In genomic region chr11:34161361-34161760, GRCh38 we compare ENCODE assay signal across 18 cellular contexts.
"Had no signal": no experiment of that assay in that cellular context is flagged by ENCODE, and none has a peak within 500 bp of the region (broad histone marks: within the 10 kb centered on the region; RNA-seq: fewer than 3 reads in every experiment).

No MANE protein-coding gene starts in this region.

- H3K9me3 ChIP-seq: breast epithelium had no signal

- H3K27ac Mint-ChIP-seq: activated CD4-positive, alpha-beta T cell treated with anti-CD3 and anti-CD28 coated beads for 36 hours; activated naive CD4-positive, alpha-beta T cell treated with anti-CD3 and anti-CD28 coated beads, Interleukin-2, amount 10 ng/mL, durations not matched to agents 7 days and 5 days; activated T-helper 1 cell treated with anti-CD3 and anti-CD28 coated beads, Interleukin-12 subunit alpha, Interleukin-12 subunit beta, Interleukin-2, Interleukin-4 antibody, amounts not matched to agents 30 ng/mL and 10 ng/mL and 1 ng/mL, durations not matched to agents 14 hours and 24 hours and 36 hours; T-cell had no signal

- H3K9me3 Mint-ChIP-seq: activated naive CD4-positive, alpha-beta T cell treated with anti-CD3 and anti-CD28 coated beads, Interleukin-2, amount 10 ng/mL, durations not matched to agents 7 days and 5 days; activated T-helper 1 cell treated with anti-CD3 and anti-CD28 coated beads, Interleukin-12 subunit alpha, Interleukin-12 subunit beta, Interleukin-2, Interleukin-4 antibody, amounts not matched to agents 30 ng/mL and 10 ng/mL and 1 ng/mL, durations not matched to agents 14 hours and 24 hours and 36 hours; T-cell had no signal

- H3K4me3 Mint-ChIP-seq: activated CD4-positive, alpha-beta T cell treated with anti-CD3 and anti-CD28 coated beads for 36 hours; activated naive CD4-positive, alpha-beta T cell treated with anti-CD3 and anti-CD28 coated beads, Interleukin-2, amount 10 ng/mL, durations not matched to agents 7 days and 5 days; activated T-helper 1 cell treated with anti-CD3 and anti-CD28 coated beads, Interleukin-12 subunit alpha, Interleukin-12 subunit beta, Interleukin-2, Interleukin-4 antibody, amounts not matched to agents 30 ng/mL and 10 ng/mL and 1 ng/mL, durations not matched to agents 14 hours and 24 hours and 36 hours; T-cell had no signal

- H3K27me3 Mint-ChIP-seq: activated CD4-positive, alpha-beta T cell treated with anti-CD3 and anti-CD28 coated beads for 36 hours; activated naive CD4-positive, alpha-beta T cell treated with anti-CD3 and anti-CD28 coated beads, Interleukin-2, amount 10 ng/mL, durations not matched to agents 7 days and 5 days; T-cell had no signal

- H3K27ac ChIP-seq: breast epithelium, WERI-Rb-1 had no signal

- H3K27me3 ChIP-seq: breast epithelium had no signal

- DNase-seq: activated gamma-delta T cell; activated naive CD4-positive, alpha-beta T cell treated with anti-CD3 and anti-CD28 coated beads, Interleukin-2, amount 10 ng/mL, durations not matched to agents 7 days and 5 days; aorta; Karpas-422; MM.1S; NCI-H1105; NCI-H1436; NCI-H1694 treated with DMSO at 0.1 percent for 48 hours; NCI-H2029 treated with DMSO at 0.1 percent for 48 hours; NCI-H510A treated with DMSO at 0.1 percent for 48 hours; NCI-H69; SHP77 treated with DMSO at 0.1 percent for 48 hours; WERI-Rb-1 had no signal

- H3K4me3 ChIP-seq: breast epithelium, K562 had no signal

- H3K36me3 Mint-ChIP-seq: activated naive CD4-positive, alpha-beta T cell treated with anti-CD3 and anti-CD28 coated beads, Interleukin-2, amount 10 ng/mL, durations not matched to agents 7 days and 5 days; T-cell had no signal

- H3K4me1 ChIP-seq: breast epithelium had no signal

- H3K36me3 ChIP-seq: breast epithelium had no signal
